Comparison of ENCODE assay signal across 17 cellular contexts in genomic region chr7:105032553-105033214, GRCh38. TPM values are rescaled to one million over a fixed set of nuclear protein-coding genes. Genes with fewer than 3 reads are reported as not detected.
DNase-seq lines count a peak whose midpoint lies in the region; ATAC-seq and TF ChIP-seq lines count a peak whose summit lies in the region.
"Had no signal": no experiment of that assay in that cellular context is flagged by ENCODE, and none has a peak within 500 bp of the region (broad histone marks: within the 10 kb centered on the region; RNA-seq: fewer than 3 reads in every experiment).

No MANE protein-coding gene starts in this region.

- TF ChIP-seq CTCF in CD8-positive, alpha-beta T cell (IDR thresholded peaks at IDR 0.05), result no peak

- CTCF ChIA-PET in CD8-positive, alpha-beta T cell (lab: Charles Lee), result interaction anchor here (0.7 kb wide), 1 partner anchor 11 kb away, joined by 3 read pairs; no protein-coding TSS in a partner anchor
- CTCF ChIA-PET in naive thymus-derived CD4-positive, alpha-beta T cell (lab: Charles Lee), result interaction anchor here (2.0 kb wide), 1 partner anchor 52 kb away, joined by 5 read pairs; no protein-coding TSS in a partner anchor

- no peaks in the 10 kb centered on the region for H3K27me3 ChIP-seq in CD8-positive, alpha-beta T cell (ENCODE audit: insufficient read depth, low read length)
- no peaks in the 10 kb centered on the region for H3K27me3 ChIP-seq in naive thymus-derived CD4-positive, alpha-beta T cell (ENCODE audit: control insufficient read depth in 2 of 2, insufficient read depth in 2 of 2, low read length in 2 of 2)
- H3K27me3 ChIP-seq: SJCRH30 had no signal

- POLR2A ChIA-PET in CD8-positive, alpha-beta T cell (lab: Charles Lee), result no interaction called here
- POLR2A ChIA-PET in naive thymus-derived CD4-positive, alpha-beta T cell (lab: Charles Lee), result interaction anchor here (0.6 kb wide), 2 partner anchors 54 to 89 kb away, joined by 3 read pairs; no protein-coding TSS in a partner anchor

- peaks cover 15% of the 10 kb centered on the region for H3K36me3 Mint-ChIP-seq in activated naive CD4-positive, alpha-beta T cell treated with anti-CD3 and anti-CD28 coated beads, Interleukin-2, amount 50 U/mL, for 24 hours
- H3K36me3 Mint-ChIP-seq in CD8-positive, alpha-beta T cell, result peaks cover 22% of the 10 kb centered on the region
- no peaks in the 10 kb centered on the region for H3K36me3 Mint-ChIP-seq in T-helper 17 cell (ENCODE audit: low read depth)
- peaks cover 0 to 12% (median 3%) of the 10 kb centered on the region in 5 donors for H3K36me3 Mint-ChIP-seq in naive thymus-derived CD4-positive, alpha-beta T cell

- H3K4me3 Mint-ChIP-seq in activated naive CD4-positive, alpha-beta T cell treated with anti-CD3 and anti-CD28 coated beads, Interleukin-2, amount 50 U/mL, for 24 hours, result peak overlapping the region; percentile 39
- H3K4me3 Mint-ChIP-seq in CD8-positive, alpha-beta T cell, result peak overlapping the region; percentile 20
- no peak overlapping the region for H3K4me3 Mint-ChIP-seq in T-helper 17 cell
- H3K4me3 Mint-ChIP-seq in naive thymus-derived CD4-positive, alpha-beta T cell, result peak overlapping the region in 5 of 10 donors; percentile 21 to 58 (median 48)
- H3K4me3 Mint-ChIP-seq: CD14-positive monocyte had no signal

- H3K27ac Mint-ChIP-seq in activated naive CD4-positive, alpha-beta T cell treated with anti-CD3 and anti-CD28 coated beads, Interleukin-2, amount 50 U/mL, for 24 hours, result peak overlapping the region; percentile 30
- H3K27ac Mint-ChIP-seq in CD8-positive, alpha-beta T cell, result no peak overlapping the region
- peak overlapping the region; percentile 24 for H3K27ac Mint-ChIP-seq in T-helper 17 cell
- peak overlapping the region in 4 of 9 donors; percentile 20 to 62 (median 50) for H3K27ac Mint-ChIP-seq in naive thymus-derived CD4-positive, alpha-beta T cell

- intact Hi-C loops in CD8-positive, alpha-beta T cell (cut with DNase I, micrococcal nuclease), result no loop called here
- intact Hi-C loops in naive thymus-derived CD4-positive, alpha-beta T cell (cut with micrococcal nuclease), result no loop called here
- intact Hi-C loops in Right ventricle myocardium inferior (cut with DNase I), result no loop called here

- peaks cover 67% of the 10 kb centered on the region for H3K4me1 ChIP-seq in CD8-positive, alpha-beta T cell (ENCODE audit: insufficient read depth, low read length)
- peaks cover 37 to 38% of the 10 kb centered on the region in 2 donors for H3K4me1 ChIP-seq in naive thymus-derived CD4-positive, alpha-beta T cell (ENCODE audit: control insufficient read depth in 2 of 2, insufficient read depth in 2 of 2, low read length in 2 of 2)

- no peak for DNase-seq in activated naive CD4-positive, alpha-beta T cell treated with anti-CD3 and anti-CD28 coated beads, Interleukin-2, amount 50 U/mL, for 16 hours
- no peak for DNase-seq in CD8-positive, alpha-beta T cell
- no peak for DNase-seq in T-helper 17 cell
- no peak for DNase-seq in naive thymus-derived CD4-positive, alpha-beta T cell
- no peak for DNase-seq in central memory CD4-positive, alpha-beta T cell
- no peak for DNase-seq in Right ventricle myocardium inferior (ENCODE audit: missing footprints)
- DNase-seq: DMS79, NCI-H1436 treated with DMSO at 0.1 percent for 48 hours, NCI-H2029 treated with DMSO at 0.1 percent for 48 hours, NCI-H2171 treated with DMSO at 0.1 percent for 48 hours, NCI-H446 treated with DMSO at 0.1 percent for 48 hours, PC-3, SJCRH30 had no signal

- H3K9me3 Mint-ChIP-seq in activated naive CD4-positive, alpha-beta T cell treated with anti-CD3 and anti-CD28 coated beads, Interleukin-2, amount 50 U/mL, for 24 hours, result no peaks in the 10 kb centered on the region
- no peaks in the 10 kb centered on the region for H3K9me3 Mint-ChIP-seq in CD8-positive, alpha-beta T cell
- no peaks in the 10 kb centered on the region for H3K9me3 Mint-ChIP-seq in naive thymus-derived CD4-positive, alpha-beta T cell

- H3K4me1 Mint-ChIP-seq in activated naive CD4-positive, alpha-beta T cell treated with anti-CD3 and anti-CD28 coated beads, Interleukin-2, amount 50 U/mL, for 24 hours, result peaks cover 75% of the 10 kb centered on the region
- H3K4me1 Mint-ChIP-seq in CD8-positive, alpha-beta T cell (ENCODE audit: low read depth), result peaks cover 70% of the 10 kb centered on the region
- peaks cover 49% of the 10 kb centered on the region for H3K4me1 Mint-ChIP-seq in T-helper 17 cell
- peaks cover 44 to 82% (median 71%) of the 10 kb centered on the region in 7 donors for H3K4me1 Mint-ChIP-seq in naive thymus-derived CD4-positive, alpha-beta T cell

- ATAC-seq in CD8-positive, alpha-beta T cell, result no peak
- ATAC-seq in T-helper 17 cell, result peak; percentile 49
- ATAC-seq in naive thymus-derived CD4-positive, alpha-beta T cell, result no peak
- no peak for ATAC-seq in GM18858 (IDR thresholded peaks at IDR 0.05; ENCODE audit: unreplicated experiment)
- no peak for ATAC-seq in Right ventricle myocardium inferior
- ATAC-seq: PC-3 had no signal

- no peak overlapping the region for H3K27ac ChIP-seq in CD8-positive, alpha-beta T cell (ENCODE audit: low read depth, low read length)
- peak overlapping the region; percentile 25 for H3K27ac ChIP-seq in naive thymus-derived CD4-positive, alpha-beta T cell (ENCODE audit: low read depth, low read length)
- H3K27ac ChIP-seq: KMS-11, SJCRH30 had no signal

- H3K27me3 Mint-ChIP-seq in activated naive CD4-positive, alpha-beta T cell treated with anti-CD3 and anti-CD28 coated beads, Interleukin-2, amount 50 U/mL, for 24 hours, result no peaks in the 10 kb centered on the region
- no peaks in the 10 kb centered on the region for H3K27me3 Mint-ChIP-seq in CD8-positive, alpha-beta T cell (ENCODE audit: low read depth)
- H3K27me3 Mint-ChIP-seq in T-helper 17 cell, result no peaks in the 10 kb centered on the region
- H3K27me3 Mint-ChIP-seq in naive thymus-derived CD4-positive, alpha-beta T cell, result no peaks in the 10 kb centered on the region

- H3K36me3 ChIP-seq in CD8-positive, alpha-beta T cell (ENCODE audit: insufficient read depth, low read length), result no peaks in the 10 kb centered on the region
- H3K36me3 ChIP-seq in naive thymus-derived CD4-positive, alpha-beta T cell (ENCODE audit: control insufficient read depth in 2 of 3, insufficient read depth in 3 of 3, low read length in 3 of 3), result peaks cover 0 to 3% (median 0%) of the 10 kb centered on the region in 3 experiments

- no peaks in the 10 kb centered on the region for H3K9me3 ChIP-seq in CD8-positive, alpha-beta T cell (ENCODE audit: low read length)
- no peaks in the 10 kb centered on the region for H3K9me3 ChIP-seq in T-helper 17 cell (ENCODE audit: control insufficient read depth, low read length, poor library complexity, severe bottlenecking)
- no peaks in the 10 kb centered on the region for H3K9me3 ChIP-seq in naive thymus-derived CD4-positive, alpha-beta T cell (ENCODE audit: control insufficient read depth in 2 of 3, low read length in 3 of 3)
- H3K9me3 ChIP-seq: SJCRH30 had no signal

- no peak overlapping the region for H3K4me3 ChIP-seq in CD8-positive, alpha-beta T cell (ENCODE audit: low read depth, low read length)
- no peak overlapping the region for H3K4me3 ChIP-seq in naive thymus-derived CD4-positive, alpha-beta T cell (ENCODE audit: low read length)
- H3K4me3 ChIP-seq: SJCRH30 had no signal

RNA-seq across cellular contexts. Expression of gene KMT2E, which starts 18.7 kb away (rescaled TPM):
- total RNA-seq in CD8-positive, alpha-beta T cell, result 100 to 1,000 TPM; 320 TPM
- total RNA-seq in T-helper 17 cell, result 100 to 1,000 TPM; 285 to 301 TPM
- 100 to 1,000 TPM; 129 to 221 (median 186) TPM for total RNA-seq in naive thymus-derived CD4-positive, alpha-beta T cell
- polyA plus RNA-seq in naive thymus-derived CD4-positive, alpha-beta T cell, result 100 to 1,000 TPM; 195 to 221 TPM
- total RNA-seq in Right ventricle myocardium inferior, result 35.1 TPM
